In the genomic region with DNA sequence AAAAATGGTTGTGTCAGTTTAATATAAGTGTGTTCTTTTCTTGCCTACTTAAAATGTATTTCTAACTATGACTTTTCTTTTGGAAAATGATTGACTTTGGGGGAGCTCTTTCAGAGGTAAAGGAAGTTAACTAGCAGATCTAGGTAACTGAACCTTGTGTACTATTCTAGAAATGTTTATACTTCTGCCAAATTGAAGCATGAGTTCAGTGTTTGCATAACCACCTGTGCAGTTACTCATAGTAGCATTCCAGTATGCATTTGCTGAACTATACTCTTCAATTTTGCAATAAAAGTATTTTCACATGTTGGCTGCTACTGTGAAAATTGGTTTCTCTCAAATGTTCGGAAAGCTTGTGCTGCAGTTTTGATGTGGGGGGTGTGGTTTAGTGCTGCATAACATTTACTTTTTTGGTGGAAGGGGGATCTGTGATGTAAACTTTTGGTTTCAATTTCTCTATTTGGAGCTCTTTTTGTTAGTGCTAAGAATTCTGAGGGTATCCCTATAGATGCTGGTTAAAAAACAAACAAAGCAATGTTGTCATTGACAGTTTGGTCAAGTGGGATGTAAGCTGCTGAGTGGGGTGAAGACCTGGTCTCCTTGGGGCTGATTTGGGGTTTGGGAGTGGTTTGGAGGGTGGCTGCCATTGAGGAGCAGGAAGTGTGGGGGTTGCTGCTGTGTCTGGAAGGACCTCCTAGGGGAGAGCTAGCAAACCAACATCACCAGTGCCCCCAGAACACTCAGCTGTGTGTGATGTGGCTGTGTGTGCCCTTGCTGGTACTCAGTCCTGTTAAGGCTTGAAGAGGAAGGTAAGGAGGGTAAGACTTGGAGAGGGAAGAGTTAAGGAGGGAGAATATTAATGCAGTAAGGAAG, we compare ENCODE assay signal across 8 cellular contexts.
DNase-seq lines count a peak whose midpoint lies in the region; ATAC-seq and TF ChIP-seq lines count a peak whose summit lies in the region.

No MANE protein-coding gene starts in this region.

- peak overlapping the region; percentile 51 for H3K4me3 Mint-ChIP-seq in stimulated activated effector memory CD8-positive, alpha-beta T cell treated with anti-CD3 and anti-CD28 coated beads, Interleukin-12 subunit alpha, Interleukin-12 subunit beta, amount 100 ng/mL, for 72 hours

- DNase-seq in activated CD8-positive, alpha-beta memory T cell treated with anti-CD3 and anti-CD28 coated beads for 24 hours = peak; percentile 75
- no peak for DNase-seq in activated CD8-positive, alpha-beta memory T cell treated with anti-CD3 and anti-CD28 coated beads, Interleukin-2, amount 50 U/mL, for 48 hours
- DNase-seq in ascending aorta (ENCODE audit: low spot score in 2 of 2) (no peak), superior temporal gyrus (ENCODE audit: extremely low spot score) (no peak), NCI-H446 (lab: John Stamatoyannopoulos, UW) (no peak), prostate gland (ENCODE audit: low spot score) (no peak)
- DNase-seq in stimulated activated effector memory CD8-positive, alpha-beta T cell treated with anti-CD3 and anti-CD28 coated beads, Interleukin-12 subunit alpha, Interleukin-12 subunit beta, amount 100 ng/mL, for 72 hours (ENCODE audit: low spot score in 2 of 2) = peak in 1 of 2 donors; percentile 55

- TF ChIP-seq CTCF in ascending aorta (IDR thresholded peaks at IDR 0.05) (no peak), prostate gland (IDR thresholded peaks at IDR 0.05) (no peak)

- peaks cover 43% of the 10 kb centered on the region for H3K4me1 Mint-ChIP-seq in stimulated activated effector memory CD8-positive, alpha-beta T cell treated with anti-CD3 and anti-CD28 coated beads, Interleukin-12 subunit alpha, Interleukin-12 subunit beta, amount 100 ng/mL, for 72 hours

- H3K36me3 ChIP-seq in KOPT-K1 (ENCODE audit: insufficient read depth, low read length) = no peaks in the 10 kb centered on the region
- no peaks in the 10 kb centered on the region for H3K36me3 ChIP-seq in ascending aorta
- H3K36me3 ChIP-seq in prostate gland = no peaks in the 10 kb centered on the region

- H3K4me1 ChIP-seq in ascending aorta (peaks cover 19 to 66% of the 10 kb centered on the region in 2 donors), prostate gland (replicated peaks) (peaks cover 5% of the 10 kb centered on the region)

- H3K27me3 ChIP-seq in ascending aorta = no peaks in the 10 kb centered on the region
- no peaks in the 10 kb centered on the region for H3K27me3 ChIP-seq in prostate gland (replicated peaks; ENCODE audit: insufficient read depth)

- no peaks in the 10 kb centered on the region for H3K36me3 Mint-ChIP-seq in stimulated activated effector memory CD8-positive, alpha-beta T cell treated with anti-CD3 and anti-CD28 coated beads, Interleukin-12 subunit alpha, Interleukin-12 subunit beta, amount 100 ng/mL, for 72 hours

- intact Hi-C loops in ascending aorta (cut with DNase I) = no loop called here
- intact Hi-C loops in prostate gland (cut with DNase I) = no loop called here

- ATAC-seq in stimulated activated effector memory CD8-positive, alpha-beta T cell treated with anti-CD3 and anti-CD28 coated beads, Interleukin-12 subunit alpha, Interleukin-12 subunit beta, amount 100 ng/mL, for 72 hours = peak; percentile 43

- no peaks in the 10 kb centered on the region for H3K9me3 Mint-ChIP-seq in stimulated activated effector memory CD8-positive, alpha-beta T cell treated with anti-CD3 and anti-CD28 coated beads, Interleukin-12 subunit alpha, Interleukin-12 subunit beta, amount 100 ng/mL, for 72 hours

- H3K27ac Mint-ChIP-seq in stimulated activated effector memory CD8-positive, alpha-beta T cell treated with anti-CD3 and anti-CD28 coated beads, Interleukin-12 subunit alpha, Interleukin-12 subunit beta, amount 100 ng/mL, for 72 hours = peak overlapping the region; percentile 61

- H3K4me3 ChIP-seq in ascending aorta = no peak overlapping the region
- H3K4me3 ChIP-seq in prostate gland = no peak overlapping the region

- TF ChIP-seq POLR2A in prostate gland (IDR thresholded peaks at IDR 0.05) = no peak

- WGBS in prostate gland = 91% methylated on average over 1 of the region's 1 CpG

- H3K9me3 ChIP-seq in KOPT-K1 (ENCODE audit: insufficient read depth, low read length, poor library complexity, severe bottlenecking) (no peaks in the 10 kb centered on the region), ascending aorta (no peaks in the 10 kb centered on the region), prostate gland (no peaks in the 10 kb centered on the region)

- H3K27ac ChIP-seq in KOPT-K1 (ENCODE audit: low read depth, low read length, poor library complexity, severe bottlenecking) (peak overlapping the region; percentile 44), ascending aorta (peak overlapping the region; percentile 59 to 72), prostate gland (no peak overlapping the region)

Comparison
In these comparisons a context has a peak if more than half of its experiments do, and no peak if none do; other contexts are left out.
1. H3K27ac ChIP-seq: peak in KOPT-K1 (single experiment) and ascending aorta (2 of 2); none in prostate gland (0 of 2).